8 cellular contexts compared by ENCODE assay signal in genomic region chr5:1511651-1512540, GRCh38. TPM values are rescaled to one million over a fixed set of nuclear protein-coding genes. Genes with fewer than 3 reads are reported as not detected.
DNase-seq lines count a peak whose midpoint lies in the region; ATAC-seq, FAIRE-seq and TF ChIP-seq lines count a peak whose summit lies in the region.

No MANE protein-coding gene starts in this region.

- no peaks in the 10 kb centered on the region for H3K27me3 ChIP-seq in BJ (ENCODE audit: control insufficient read depth, insufficient read depth, low read length)

- peak; percentile 42 for FAIRE-seq in urothelium cell line (lab: Jason Lieb, UNC)

- peak; percentile 38; the same call in 1 of the 2 replicates for TF ChIP-seq CTCF in BJ (IDR thresholded peaks at IDR 0.05; ENCODE audit: insufficient read depth, low read depth, low read length)
- TF ChIP-seq CTCF in WTC11 (IDR thresholded peaks at IDR 0.05) = no peak

- no peaks in the 10 kb centered on the region for H3K27me3 Mint-ChIP-seq in WTC11 (ENCODE audit: low read depth)

- POLR2A ChIA-PET in BJ (lab: Charles Lee) (no interaction called here), WTC11 (lab: Charles Lee) (interaction anchor here (0.5 to 1.4 kb wide), 3 partner anchors 10 to 164 kb away, joined by 3 to 7 read pairs (median 4); no protein-coding TSS in a partner anchor), HEK293T (lab: Yijun Ruan, JAX) (no interaction called here)

- no peak for TF ChIP-seq POLR2A in GM18505 (IDR thresholded peaks at IDR 0.05; ENCODE audit: borderline replicate concordance, extremely low read depth, insufficient read depth, insufficient read length)

- DNase-seq in BJ (ENCODE audit: low read depth) (peak; percentile 19), HCEC 1CT (peak; percentile 48), WTC11 (ENCODE audit: low spot score) (peak; percentile 24), iPS-NIHi7 (ENCODE audit: extremely low spot score) (peak; percentile 51), urothelium cell line (ENCODE audit: low spot score) (peak; percentile 33), HEK293T (ENCODE audit: extremely low spot score) (no peak), COLO829 (ENCODE audit: low spot score) (no peak)

- no peaks in the 10 kb centered on the region for H3K9me3 Mint-ChIP-seq in WTC11

- H3K27ac Mint-ChIP-seq in WTC11 = peak overlapping the region; percentile 96

- CTCF ChIA-PET in BJ (lab: Yijun Ruan, JAX) = interaction anchor here (0.7 to 1.5 kb wide), 5 partner anchors 8 to 303 kb away, joined by 3 to 4 read pairs (median 4); no protein-coding TSS in a partner anchor
- CTCF ChIA-PET in WTC11 (lab: Charles Lee) = interaction anchor here (0.6 to 2.0 kb wide), 9 partner anchors 9 to 133 kb away, joined by 3 to 14 read pairs (median 4); partner anchors contain the start of gene LPCAT1
- CTCF ChIA-PET in HEK293T (lab: Yijun Ruan, JAX) = interaction anchor here (1.7 kb wide), 1 partner anchor 9 kb away, joined by 7 read pairs; no protein-coding TSS in a partner anchor

- ATAC-seq in WTC11 (no peak), GM18505 (IDR thresholded peaks at IDR 0.05; ENCODE audit: unreplicated experiment) (no peak)

- H3K36me3 ChIP-seq in BJ (ENCODE audit: control insufficient read depth, insufficient read depth, low read length) = peaks cover 22% of the 10 kb centered on the region

- H3K4me1 Mint-ChIP-seq in WTC11 = peaks cover 75% of the 10 kb centered on the region

- peaks cover 15% of the 10 kb centered on the region for H3K36me3 Mint-ChIP-seq in WTC11

- H3K4me3 Mint-ChIP-seq in WTC11 = no peak overlapping the region

- H3K4me3 ChIP-seq in BJ (ENCODE audit: low read depth, low read length) = no peak overlapping the region

TF ChIP-seq in WTC11, 78 proteins besides CTCF, POLR2A, EP300 and RAD21:
- TF ChIP-seq ZNF423 (CRISPR knock-in tag; IDR thresholded peaks at IDR 0.05) (peak; percentile 75), ETV6 (CRISPR knock-in tag; IDR thresholded peaks at IDR 0.05) (no peak)

TF ChIP-seq in HEK293T, 16 proteins besides CTCF, POLR2A, EP300 and RAD21:
- TF ChIP-seq L3MBTL2 (conservative IDR thresholded peaks at IDR 0.05) = no peak
- TF ChIP-seq BHLHE40 (IDR thresholded peaks at IDR 0.05; ENCODE audit: borderline replicate concordance) = no peak
- no peak for TF ChIP-seq SP1 (IDR thresholded peaks at IDR 0.05)
- no peak for TF ChIP-seq ELF4 (IDR thresholded peaks at IDR 0.05)
- no peak for TF ChIP-seq LEF1 (IDR thresholded peaks at IDR 0.05; ENCODE audit: borderline replicate concordance)
- no peak for TF ChIP-seq SUZ12 (IDR thresholded peaks at IDR 0.05)
- no peak for TF ChIP-seq CTBP1 (IDR thresholded peaks at IDR 0.05; ENCODE audit: borderline replicate concordance)
- no peak for TF ChIP-seq TARDBP (IDR thresholded peaks at IDR 0.05)
- no peak for TF ChIP-seq FOXK2 (IDR thresholded peaks at IDR 0.05)
- TF ChIP-seq FOXA1 (IDR thresholded peaks at IDR 0.05) = no peak
- TF ChIP-seq FOXM1 (IDR thresholded peaks at IDR 0.05; ENCODE audit: borderline replicate concordance) = no peak
- TF ChIP-seq ZNF384 (IDR thresholded peaks at IDR 0.05) = no peak
- no peak for TF ChIP-seq ARNT (IDR thresholded peaks at IDR 0.05)
- no peak for TF ChIP-seq NFRKB (IDR thresholded peaks at IDR 0.05)
- TF ChIP-seq PKNOX1 (IDR thresholded peaks at IDR 0.05) = no peak

RNA-seq across cellular contexts. Expression of gene LPCAT1, which starts 11.9 kb away (rescaled TPM):
- polyA plus RNA-seq in BJ (2011; rRNA removed) = 14.2 and 14.3 TPM in 2 replicates
- 8.7 and 13.3 TPM in 2 replicates for polyA minus RNA-seq in BJ (2011; rRNA and poly(A)+ RNA removed)
- 206 to 215 TPM (median 210 TPM) in 3 replicates for total RNA-seq in WTC11 (2021)

Comparison
In these comparisons a context has a peak if more than half of its experiments do, and no peak if none do; other contexts are left out.
1. DNase-seq: peak in BJ (single experiment), HCEC 1CT (single experiment), WTC11 (single experiment), iPS-NIHi7 (single experiment) and urothelium cell line (single experiment); none in HEK293T (single experiment) and COLO829 (single experiment).